ENCODE assay signal across 8 cellular contexts in genomic region chr2:197168705-197169104, GRCh38.
DNase-seq lines count a peak whose midpoint lies in the region; ATAC-seq and TF ChIP-seq lines count a peak whose summit lies in the region.

No MANE protein-coding gene starts in this region.

- DNase-seq in EL (peak; percentile 68), LNCaP clone FGC (ENCODE audit: low read depth) (no peak), T-helper 9 cell (peak; percentile 64), astrocyte of the spinal cord (ENCODE audit: low read depth, low spot score) (peak; percentile 61), islet precursor cell (peak; percentile 80), OCI-M2 (lab: John Stamatoyannopoulos, UW; ENCODE audit: unreplicated experiment) (no peak)
- DNase-seq in stimulated activated CD4-positive, alpha-beta T cell treated with anti-CD3 and anti-CD28 coated beads, Interleukin-2, amount 100 ng/mL, for 4 hours (ENCODE audit: low read depth), result peak; percentile 59

- peak; percentile 77 for ATAC-seq in GM21515 (IDR thresholded peaks at IDR 0.05; ENCODE audit: unreplicated experiment)

- peak; percentile 26; the same call in 1 of the 2 replicates for TF ChIP-seq CTCF in LNCaP clone FGC (IDR thresholded peaks at IDR 0.05; ENCODE audit: control insufficient read depth, extremely low read depth, insufficient read depth)
- TF ChIP-seq CTCF in astrocyte of the spinal cord (IDR thresholded peaks at IDR 0.05; ENCODE audit: low read depth, low read length), result peak; percentile 71

- H3K4me3 ChIP-seq in LNCaP clone FGC (ENCODE audit: low read depth, low read length) (no peak overlapping the region), astrocyte of the spinal cord (ENCODE audit: low read depth, low read length) (no peak overlapping the region)

- in situ Hi-C loops in astrocyte of the spinal cord (cut with HindIII; ENCODE audit: low sequenced_read_pairs), result no loop called here

Comparison
In these comparisons a context has a peak if more than half of its experiments do, and no peak if none do; other contexts are left out.
1. DNase-seq: peak in EL (single experiment), T-helper 9 cell (single experiment), astrocyte of the spinal cord (single experiment), islet precursor cell (single experiment) and stimulated activated CD4-positive, alpha-beta T cell treated with anti-CD3 and anti-CD28 coated beads, Interleukin-2, amount 100 ng/mL, for 4 hours (single experiment); none in LNCaP clone FGC (single experiment) and OCI-M2 (single experiment).